Comparison of ENCODE assay signal across 1 cellular context in the genomic region with DNA sequence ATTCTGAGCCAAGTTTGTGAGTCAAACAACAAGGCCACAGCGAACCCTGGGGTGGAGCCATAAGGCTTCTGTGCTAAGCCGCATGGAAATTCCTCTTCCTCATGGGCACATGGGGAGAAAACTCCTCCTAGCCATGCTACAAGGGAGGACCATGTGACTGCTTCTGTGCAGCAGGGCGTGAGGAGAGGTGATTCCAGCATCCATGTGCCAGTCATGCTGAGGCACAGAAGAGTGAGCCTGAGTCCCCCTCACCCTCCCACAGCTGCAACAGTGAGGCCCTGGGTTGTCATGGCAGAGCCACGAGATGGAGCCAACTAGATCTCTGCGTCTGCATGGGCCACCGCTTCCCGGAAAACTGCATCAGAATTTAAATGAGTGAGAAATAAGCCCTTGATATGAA.
TF ChIP-seq lines count a peak whose summit lies in the region.

No MANE protein-coding gene starts in this region.

TF ChIP-seq in GM23338, 12 proteins besides CTCF, POLR2A, EP300 and RAD21 (continued from another document):
- no peak for TF ChIP-seq JUNB (IDR thresholded peaks at IDR 0.05; ENCODE audit: unreplicated experiment)
- TF ChIP-seq, protein P1, sequence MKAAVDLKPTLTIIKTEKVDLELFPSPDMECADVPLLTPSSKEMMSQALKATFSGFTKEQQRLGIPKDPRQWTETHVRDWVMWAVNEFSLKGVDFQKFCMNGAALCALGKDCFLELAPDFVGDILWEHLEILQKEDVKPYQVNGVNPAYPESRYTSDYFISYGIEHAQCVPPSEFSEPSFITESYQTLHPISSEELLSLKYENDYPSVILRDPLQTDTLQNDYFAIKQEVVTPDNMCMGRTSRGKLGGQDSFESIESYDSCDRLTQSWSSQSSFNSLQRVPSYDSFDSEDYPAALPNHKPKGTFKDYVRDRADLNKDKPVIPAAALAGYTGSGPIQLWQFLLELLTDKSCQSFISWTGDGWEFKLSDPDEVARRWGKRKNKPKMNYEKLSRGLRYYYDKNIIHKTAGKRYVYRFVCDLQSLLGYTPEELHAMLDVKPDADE (IDR thresholded peaks at IDR 0.05) = no peak
- TF ChIP-seq CREB1 (CRISPR knock-in tag; IDR thresholded peaks at IDR 0.05; ENCODE audit: low read depth) = no peak
- TF ChIP-seq ZNF331 (CRISPR knock-in tag; IDR thresholded peaks at IDR 0.05; ENCODE audit: low read depth) = no peak
- TF ChIP-seq EZH2phosphoT487 (IDR thresholded peaks at IDR 0.05; ENCODE audit: unreplicated experiment) = no peak
